19 cellular contexts compared by ENCODE assay signal in the genomic region with DNA sequence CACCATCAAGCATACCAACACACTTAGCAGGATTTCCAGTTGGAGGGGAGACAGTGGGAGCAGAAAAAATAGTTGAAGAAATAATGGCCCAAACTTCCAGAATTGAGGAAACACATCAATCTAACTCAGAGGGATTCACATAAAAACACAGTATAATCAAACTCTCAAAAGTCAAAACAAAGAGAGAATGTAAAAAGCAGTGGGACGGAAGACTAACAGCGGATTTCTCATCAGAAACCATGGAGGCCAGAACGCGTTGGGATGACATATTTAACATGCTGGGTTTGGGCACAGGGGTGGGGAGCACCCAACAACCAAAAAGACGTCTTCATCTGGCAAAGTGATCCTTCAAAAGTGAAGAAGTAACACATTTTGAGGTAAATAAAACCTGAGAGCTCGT. TPM values are rescaled to one million over a fixed set of nuclear protein-coding genes. Genes with fewer than 3 reads are reported as not detected.
DNase-seq lines count a peak whose midpoint lies in the region; ATAC-seq and TF ChIP-seq lines count a peak whose summit lies in the region.
"Had no signal": no experiment of that assay in that cellular context is flagged by ENCODE, and none has a peak within 500 bp of the region (broad histone marks: within the 10 kb centered on the region; RNA-seq: fewer than 3 reads in every experiment).

No MANE protein-coding gene starts in this region.

- H3K4me1 ChIP-seq in HCT116 (ENCODE audit: control insufficient read depth in 1 of 2, insufficient read depth in 2 of 2, low read length in 2 of 2) (no peaks in the 10 kb centered on the region), neutrophil (ENCODE audit: control insufficient read depth in 1 of 2, insufficient read depth in 1 of 2, low read depth in 1 of 2, low read length in 1 of 2) (peaks cover 30 to 44% of the 10 kb centered on the region in 2 experiments), lower lobe of right lung (no peaks in the 10 kb centered on the region)
- H3K4me1 ChIP-seq: SJCRH30 had no signal

- H3K27ac Mint-ChIP-seq in activated naive CD4-positive, alpha-beta T cell treated with anti-CD3 and anti-CD28 coated beads, Interleukin-2, amount 10 ng/mL, durations not matched to agents 7 days and 5 days: peak overlapping the region; percentile 91
- no peak overlapping the region for H3K27ac Mint-ChIP-seq in activated naive CD4-positive, alpha-beta T cell treated with anti-CD3 and anti-CD28 coated beads, Interleukin-2, amount 50 U/mL, for 72 hours
- peak overlapping the region; percentile 91 for H3K27ac Mint-ChIP-seq in activated T-helper 17 cell treated with anti-CD3 and anti-CD28 coated beads, Interleukin-2, amount 50 U/mL, for 72 hours

- RAD21 ChIA-PET in HCT116 (lab: Charles Lee; ENCODE audit: low non-redundant PET in 1 of 2, low total read pairs in 2 of 2, uncharacterized antibody in 2 of 2, unreplicated experiment in 2 of 2): no interaction called here

- peaks cover 10% of the 10 kb centered on the region for H3K27me3 Mint-ChIP-seq in activated naive CD4-positive, alpha-beta T cell treated with anti-CD3 and anti-CD28 coated beads, Interleukin-2, amount 10 ng/mL, durations not matched to agents 7 days and 5 days
- H3K27me3 Mint-ChIP-seq in activated T-helper 17 cell treated with anti-CD3 and anti-CD28 coated beads, Interleukin-2, amount 50 U/mL, for 72 hours: no peaks in the 10 kb centered on the region

- no peak for TF ChIP-seq RAD21 in HCT116 (IDR thresholded peaks at IDR 0.05; ENCODE audit: low read depth)

- CTCF ChIA-PET in activated naive CD4-positive, alpha-beta T cell treated with anti-CD3 and anti-CD28 coated beads, Interleukin-2, amount 10 ng/mL, durations not matched to agents 7 days and 5 days (lab: Charles Lee): no interaction called here
- CTCF ChIA-PET in HCT116 (lab: Charles Lee): no interaction called here

- peaks cover 44% of the 10 kb centered on the region for H3K36me3 Mint-ChIP-seq in activated naive CD4-positive, alpha-beta T cell treated with anti-CD3 and anti-CD28 coated beads, Interleukin-2, amount 10 ng/mL, durations not matched to agents 7 days and 5 days
- H3K36me3 Mint-ChIP-seq in activated naive CD4-positive, alpha-beta T cell treated with anti-CD3 and anti-CD28 coated beads, Interleukin-2, amount 50 U/mL, for 72 hours: peaks cover 53 to 57% of the 10 kb centered on the region in 2 donors
- no peaks in the 10 kb centered on the region for H3K36me3 Mint-ChIP-seq in activated T-helper 17 cell treated with anti-CD3 and anti-CD28 coated beads, Interleukin-2, amount 50 U/mL, for 72 hours (ENCODE audit: low read depth)

- no peak overlapping the region for H2AFZ ChIP-seq in HCT116 (ENCODE audit: low read depth, low read length, poor library complexity, severe bottlenecking)

- peaks cover 39% of the 10 kb centered on the region for H3K4me1 Mint-ChIP-seq in activated naive CD4-positive, alpha-beta T cell treated with anti-CD3 and anti-CD28 coated beads, Interleukin-2, amount 10 ng/mL, durations not matched to agents 7 days and 5 days
- peaks cover 15% of the 10 kb centered on the region for H3K4me1 Mint-ChIP-seq in activated T-helper 17 cell treated with anti-CD3 and anti-CD28 coated beads, Interleukin-2, amount 50 U/mL, for 72 hours

- H3K27ac ChIP-seq in HCT116 (ENCODE audit: low read depth, low read length) (no peak overlapping the region), neutrophil (peak overlapping the region; percentile 88), lower lobe of right lung (no peak overlapping the region)
- H3K27ac ChIP-seq: C4-2B, SJCRH30 had no signal

- no peaks in the 10 kb centered on the region for H3K36me3 ChIP-seq in HCT116 (ENCODE audit: control insufficient read depth in 1 of 2, insufficient read depth in 2 of 2, low read length in 2 of 2)
- no peaks in the 10 kb centered on the region for H3K36me3 ChIP-seq in neutrophil
- H3K36me3 ChIP-seq in lower lobe of right lung: no peaks in the 10 kb centered on the region
- H3K36me3 ChIP-seq: SJCRH30 had no signal

- H3K9me2 ChIP-seq in HCT116 (ENCODE audit: insufficient read depth): no peaks in the 10 kb centered on the region

- no peaks in the 10 kb centered on the region for H3K79me2 ChIP-seq in HCT116 (ENCODE audit: insufficient read depth, low read length)

- H3K4me3 ChIP-seq in HCT116 (replicated peaks in 1 of 2; ENCODE audit: low read depth in 1 of 2, low read length in 2 of 2) (no peak overlapping the region), neutrophil (ENCODE audit: low read depth in 1 of 2, low read length in 1 of 2) (no peak overlapping the region), lower lobe of right lung (no peak overlapping the region)
- H3K4me3 ChIP-seq: SJCRH30 had no signal

- no peak for ATAC-seq in activated naive CD4-positive, alpha-beta T cell treated with anti-CD3 and anti-CD28 coated beads, Interleukin-2, amount 50 U/mL, for 72 hours
- ATAC-seq in HCT116 (no peak), lower lobe of right lung (no peak)
- no peak for ATAC-seq in activated T-helper 17 cell treated with anti-CD3 and anti-CD28 coated beads, Interleukin-2, amount 50 U/mL, for 72 hours (replicated peaks)

- peaks cover 55% of the 10 kb centered on the region for H3K9me3 Mint-ChIP-seq in activated naive CD4-positive, alpha-beta T cell treated with anti-CD3 and anti-CD28 coated beads, Interleukin-2, amount 10 ng/mL, durations not matched to agents 7 days and 5 days
- H3K9me3 Mint-ChIP-seq in activated naive CD4-positive, alpha-beta T cell treated with anti-CD3 and anti-CD28 coated beads, Interleukin-2, amount 50 U/mL, for 72 hours: peaks cover 50 to 51% of the 10 kb centered on the region in 2 donors
- H3K9me3 Mint-ChIP-seq in activated T-helper 17 cell treated with anti-CD3 and anti-CD28 coated beads, Interleukin-2, amount 50 U/mL, for 72 hours: peaks cover 35% of the 10 kb centered on the region

- no peak overlapping the region for H3K4me2 ChIP-seq in HCT116 (ENCODE audit: low read length)

- intact Hi-C loops in HCT116 (cut with micrococcal nuclease) (no loop called here), lower lobe of right lung (cut with DNase I) (no loop called here)

- no peak overlapping the region for H3K4me3 Mint-ChIP-seq in activated naive CD4-positive, alpha-beta T cell treated with anti-CD3 and anti-CD28 coated beads, Interleukin-2, amount 10 ng/mL, durations not matched to agents 7 days and 5 days
- no peak overlapping the region for H3K4me3 Mint-ChIP-seq in activated T-helper 17 cell treated with anti-CD3 and anti-CD28 coated beads, Interleukin-2, amount 50 U/mL, for 72 hours

- POLR2A ChIA-PET in HCT116 (lab: Charles Lee): no interaction called here

- no peak overlapping the region for H3K9ac ChIP-seq in HCT116 (ENCODE audit: low read length)

- no peaks in the 10 kb centered on the region for H4K20me1 ChIP-seq in HCT116 (ENCODE audit: insufficient read depth)

- no peaks in the 10 kb centered on the region for H3K27me3 ChIP-seq in HCT116 (ENCODE audit: insufficient read depth, low read length)
- no peaks in the 10 kb centered on the region for H3K27me3 ChIP-seq in neutrophil
- H3K27me3 ChIP-seq in lower lobe of right lung (ENCODE audit: low read depth): no peaks in the 10 kb centered on the region
- H3K27me3 ChIP-seq: SJCRH30 had no signal

- TF ChIP-seq POLR2A in HCT116 (IDR thresholded peaks at IDR 0.05; ENCODE audit: borderline replicate concordance, extremely low read depth, insufficient read depth, insufficient read length): no peak

- no peak for TF ChIP-seq CTCF in HCT116 (IDR thresholded peaks at IDR 0.05 in 2 of 3, conservative IDR thresholded peaks at IDR 0.05 in 1 of 3; ENCODE audit: borderline replicate concordance in 1 of 3, insufficient read depth in 1 of 3, low read depth in 2 of 3, low read length in 2 of 3)
- no peak for TF ChIP-seq CTCF in neutrophil (IDR thresholded peaks at IDR 0.05)
- TF ChIP-seq CTCF in lower lobe of right lung (IDR thresholded peaks at IDR 0.05): no peak

- no peak for DNase-seq in activated naive CD4-positive, alpha-beta T cell treated with anti-CD3 and anti-CD28 coated beads, Interleukin-2, amount 10 ng/mL, durations not matched to agents 7 days and 5 days
- DNase-seq in activated naive CD4-positive, alpha-beta T cell treated with anti-CD3 and anti-CD28 coated beads, Interleukin-2, amount 50 U/mL, for 72 hours (ENCODE audit: low spot score in 2 of 2): no peak
- DNase-seq in HCT116 (ENCODE audit: low read depth, low spot score): no peak
- no peak for DNase-seq in NK-92 treated with Interleukin-12 subunit alpha and Interleukin-12 subunit beta, amount 100 ng/mL, for 24 hours (lab: John Stamatoyannopoulos, UW)
- DNase-seq in lower lobe of right lung: no peak
- no peak for DNase-seq in activated CD4-positive, CD25-positive, alpha-beta regulatory T cell treated with anti-CD3 and anti-CD28 coated beads, Interleukin-2, amount 50 U/mL, for 72 hours
- DNase-seq: Calu3, NCI-H1105, NCI-H1694 treated with DMSO at 0.1 percent for 48 hours, NCI-H69, OCI-M1, SJCRH30 had no signal

- H3K9me3 ChIP-seq in HCT116 (ENCODE audit: control insufficient read depth in 1 of 2, insufficient read depth in 1 of 2, low read depth in 1 of 2, low read length in 2 of 2) (peaks cover 13 to 33% of the 10 kb centered on the region in 2 experiments), neutrophil (no peaks in the 10 kb centered on the region), lower lobe of right lung (peaks cover 13% of the 10 kb centered on the region)

- BruUV-seq in HCT116 (replicated peaks; lab: Mats Ljungman, UMichigan): no TSS peak

RNA-seq across cellular contexts. Expression of gene KRTAP10-9, which starts 7.0 kb away (rescaled TPM):
- total RNA-seq in activated naive CD4-positive, alpha-beta T cell treated with anti-CD3 and anti-CD28 coated beads, Interleukin-2, amount 50 U/mL, for 72 hours: not detected
- total RNA-seq in HCT116 (2021; ENCODE audit: unreplicated experiment) (not detected), lower lobe of right lung (not detected)
- polyA plus RNA-seq in HCT116 (2012): not detected in 2 replicates
- total RNA-seq in activated T-helper 17 cell treated with anti-CD3 and anti-CD28 coated beads, Interleukin-2, amount 50 U/mL, for 72 hours: not detected
- total RNA-seq: Calu3, HT1080, LHCN-M2, RPMI7951, SJCRH30 had no signal
- polyA plus RNA-seq: IgD-negative memory B cell had no signal

RNA-seq across cellular contexts. Expression of gene KRTAP10-8, which starts 8.0 kb away (rescaled TPM):
- total RNA-seq in activated naive CD4-positive, alpha-beta T cell treated with anti-CD3 and anti-CD28 coated beads, Interleukin-2, amount 50 U/mL, for 72 hours: not detected
- total RNA-seq in HCT116 (2021; ENCODE audit: unreplicated experiment): not detected
- polyA plus RNA-seq in HCT116 (2012): not detected in 2 replicates
- total RNA-seq in activated T-helper 17 cell treated with anti-CD3 and anti-CD28 coated beads, Interleukin-2, amount 50 U/mL, for 72 hours: not detected
- not detected for total RNA-seq in lower lobe of right lung
- total RNA-seq: Calu3, HT1080, LHCN-M2, RPMI7951, SJCRH30 had no signal
- polyA plus RNA-seq: IgD-negative memory B cell had no signal

RNA-seq across cellular contexts. Expression of gene KRTAP10-10, which starts 17.3 kb away (rescaled TPM):
- not detected for total RNA-seq in activated naive CD4-positive, alpha-beta T cell treated with anti-CD3 and anti-CD28 coated beads, Interleukin-2, amount 50 U/mL, for 72 hours
- total RNA-seq in HCT116 (2021; ENCODE audit: unreplicated experiment) (not detected), lower lobe of right lung (not detected)
- not detected in 2 replicates for polyA plus RNA-seq in HCT116 (2012)
- not detected for total RNA-seq in activated T-helper 17 cell treated with anti-CD3 and anti-CD28 coated beads, Interleukin-2, amount 50 U/mL, for 72 hours
- total RNA-seq: Calu3, HT1080, LHCN-M2, RPMI7951, SJCRH30 had no signal
- polyA plus RNA-seq: IgD-negative memory B cell had no signal

RNA-seq across cellular contexts. Expression of gene KRTAP10-7, which starts 19.5 kb away (rescaled TPM):
- total RNA-seq in activated naive CD4-positive, alpha-beta T cell treated with anti-CD3 and anti-CD28 coated beads, Interleukin-2, amount 50 U/mL, for 72 hours: not detected
- total RNA-seq in HCT116 (2021; ENCODE audit: unreplicated experiment) (not detected), lower lobe of right lung (not detected)
- not detected in 2 replicates for polyA plus RNA-seq in HCT116 (2012)
- total RNA-seq in activated T-helper 17 cell treated with anti-CD3 and anti-CD28 coated beads, Interleukin-2, amount 50 U/mL, for 72 hours: not detected
- total RNA-seq: Calu3, HT1080, LHCN-M2, RPMI7951, SJCRH30 had no signal
- polyA plus RNA-seq: IgD-negative memory B cell had no signal

RNA-seq across cellular contexts. Expression of gene KRTAP10-11, which starts 26.3 kb away (rescaled TPM):
- not detected for total RNA-seq in activated naive CD4-positive, alpha-beta T cell treated with anti-CD3 and anti-CD28 coated beads, Interleukin-2, amount 50 U/mL, for 72 hours
- total RNA-seq in HCT116 (2021; ENCODE audit: unreplicated experiment) (not detected), lower lobe of right lung (not detected)
- not detected in 2 replicates for polyA plus RNA-seq in HCT116 (2012)
- total RNA-seq in activated T-helper 17 cell treated with anti-CD3 and anti-CD28 coated beads, Interleukin-2, amount 50 U/mL, for 72 hours: not detected
- total RNA-seq: Calu3, HT1080, LHCN-M2, RPMI7951, SJCRH30 had no signal
- polyA plus RNA-seq: IgD-negative memory B cell had no signal

Comparison
In these comparisons a context has a peak if more than half of its experiments do, and no peak if none do; other contexts are left out.
1. H3K27ac Mint-ChIP-seq: peak in activated naive CD4-positive, alpha-beta T cell treated with anti-CD3 and anti-CD28 coated beads, Interleukin-2, amount 10 ng/mL, durations not matched to agents 7 days and 5 days (single experiment) and activated T-helper 17 cell treated with anti-CD3 and anti-CD28 coated beads, Interleukin-2, amount 50 U/mL, for 72 hours (single experiment); none in activated naive CD4-positive, alpha-beta T cell treated with anti-CD3 and anti-CD28 coated beads, Interleukin-2, amount 50 U/mL, for 72 hours (0 of 2).